Comparison of ENCODE assay signal across 16 cellular contexts in the genomic region with DNA sequence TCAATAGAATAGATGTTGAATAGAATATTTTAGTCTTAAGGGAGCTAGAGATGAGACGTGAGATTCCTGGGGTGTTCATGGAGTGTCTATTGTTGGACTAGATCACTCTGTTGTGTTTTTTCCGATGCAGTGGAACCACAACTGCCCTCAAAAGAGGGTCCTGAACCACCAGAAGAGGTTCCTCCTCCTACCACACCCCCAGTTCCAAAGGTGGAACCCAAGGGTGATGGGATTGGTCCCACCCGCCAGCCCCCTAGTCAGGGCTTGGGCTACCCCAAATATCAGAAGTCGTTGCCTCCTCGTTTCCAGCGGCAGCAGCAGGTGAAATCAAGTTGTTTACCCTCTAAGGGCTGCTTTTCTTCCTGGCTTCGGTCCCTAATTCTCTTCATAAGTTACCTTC. TPM values are rescaled to one million over a fixed set of nuclear protein-coding genes. Genes with fewer than 3 reads are reported as not detected.
DNase-seq lines count a peak whose midpoint lies in the region; ATAC-seq, FAIRE-seq and TF ChIP-seq lines count a peak whose summit lies in the region.
"Had no signal": no experiment of that assay in that cellular context is flagged by ENCODE, and none has a peak within 500 bp of the region (broad histone marks: within the 10 kb centered on the region; RNA-seq: fewer than 3 reads in every experiment).

No MANE protein-coding gene starts in this region.

- TF ChIP-seq CTCF in K562 (IDR thresholded peaks at IDR 0.05 in 2 of 3, conservative IDR thresholded peaks at IDR 0.05 in 1 of 3; ENCODE audit: insufficient read depth in 2 of 3, low read depth in 1 of 3, low read length in 3 of 3) (no peak), type B pancreatic cell (conservative IDR thresholded peaks at IDR 0.05) (no peak), upper lobe of left lung (IDR thresholded peaks at IDR 0.05) (no peak)

- no peaks in the 10 kb centered on the region for H3K27me3 Mint-ChIP-seq in activated T-cell treated with anti-CD3 and anti-CD28 coated beads, Interleukin-2, amount 50 U/mL, for 24 hours
- no peaks in the 10 kb centered on the region for H3K27me3 Mint-ChIP-seq in IgD-negative memory B cell
- H3K27me3 Mint-ChIP-seq in type B pancreatic cell, result no peaks in the 10 kb centered on the region
- H3K27me3 Mint-ChIP-seq: CD8-positive, alpha-beta memory T cell had no signal

- intact Hi-C loops in K562 (cut with micrococcal nuclease), result no loop called here

- CTCF ChIA-PET in K562 (lab: Yijun Ruan, JAX; ENCODE audit: low intra/inter-chr PET ratio), result no interaction called here

- POLR2A ChIA-PET in K562 (lab: Yijun Ruan, JAX), result interaction anchor here (0.6 to 14.8 kb wide), 5 partner anchors 3 to 63 kb away, joined by 3 to 274 read pairs (median 8); partner anchors contain the start of genes C6orf47 and PRRC2A

- 92% methylated on average over 7 of the region's 7 CpGs for WGBS in K562 (ENCODE audit: insufficient coverage, low coverage, missing lambda C conversion rate)
- WGBS in upper lobe of left lung, 2 donors, result 88 to 93% methylated on average over 7 of the region's 7 CpGs

- H3K4me1 Mint-ChIP-seq in activated T-cell treated with anti-CD3 and anti-CD28 coated beads, Interleukin-2, amount 50 U/mL, for 24 hours (ENCODE audit: low read depth), result peaks cover 12% of the 10 kb centered on the region
- H3K4me1 Mint-ChIP-seq in IgD-negative memory B cell (peaks cover 0 to 2% (median 0%) of the 10 kb centered on the region in 3 donors), type B pancreatic cell (ENCODE audit: unreplicated experiment) (peaks cover 5% of the 10 kb centered on the region)

- FAIRE-seq in K562 (lab: Jason Lieb, UNC), result no peak

- no peak overlapping the region for H3K9ac ChIP-seq in K562 (ENCODE audit: insufficient read depth in 1 of 2, low read depth in 2 of 2, low read length in 2 of 2)
- H3K9ac ChIP-seq: BLaER1 had no signal

- H3K36me3 Mint-ChIP-seq in activated T-cell treated with anti-CD3 and anti-CD28 coated beads, Interleukin-2, amount 50 U/mL, for 24 hours (ENCODE audit: low read depth), result peaks cover 100% of the 10 kb centered on the region
- H3K36me3 Mint-ChIP-seq in IgD-negative memory B cell, result peaks cover 4% of the 10 kb centered on the region
- peaks cover 38% of the 10 kb centered on the region for H3K36me3 Mint-ChIP-seq in type B pancreatic cell

- peaks cover 14% of the 10 kb centered on the region for H4K20me1 ChIP-seq in K562 (replicated peaks; ENCODE audit: control insufficient read depth, insufficient read depth, low read length)

- peak overlapping the region; percentile 41 for H3K27ac Mint-ChIP-seq in activated T-cell treated with anti-CD3 and anti-CD28 coated beads, Interleukin-2, amount 50 U/mL, for 24 hours
- H3K27ac Mint-ChIP-seq in IgD-negative memory B cell (peak overlapping the region in 2 of 3 donors; percentile 76 to 79), type B pancreatic cell (no peak overlapping the region)

- no peak for ATAC-seq in K562
- no peak for ATAC-seq in GM18519 (IDR thresholded peaks at IDR 0.05; ENCODE audit: low FRiP score, unreplicated experiment)
- no peak for ATAC-seq in upper lobe of left lung (ENCODE audit: low FRiP score in 2 of 2)

- H2AFZ ChIP-seq in K562 (ENCODE audit: low read depth, low read length), result no peak overlapping the region

- H3K27ac ChIP-seq in K562 (ENCODE audit: extremely low read depth, low read depth, low read length), result no peak overlapping the region
- H3K27ac ChIP-seq in upper lobe of left lung, result no peak overlapping the region
- H3K27ac ChIP-seq: BLaER1, HL-60 had no signal

- H3K36me3 ChIP-seq in K562 (ENCODE audit: control insufficient read depth, insufficient read depth, low read length) (peaks cover 100% of the 10 kb centered on the region), upper lobe of left lung (peaks cover 71 to 100% (median 100%) of the 10 kb centered on the region in 4 donors)

- H3K27me3 ChIP-seq in K562 (ENCODE audit: control insufficient read depth in 2 of 2, insufficient read depth in 2 of 2, low read length in 2 of 2) (no peaks in the 10 kb centered on the region), upper lobe of left lung (no peaks in the 10 kb centered on the region)
- H3K27me3 ChIP-seq: BLaER1 had no signal

- no peak for DNase-seq in activated T-cell treated with anti-CD3 and anti-CD28 coated beads, Interleukin-2, amount 50 U/mL, for 24 hours
- no peak for DNase-seq in activated T-cell treated with anti-CD3 and anti-CD28 coated beads, Interleukin-2, amount 50 U/mL, for 48 hours
- DNase-seq in K562 (ENCODE audit: extremely low read depth in 1 of 4, low spot score in 3 of 4), result no peak
- DNase-seq in type B pancreatic cell (ENCODE audit: extremely low spot score, unreplicated experiment), result no peak
- DNase-seq in upper lobe of left lung, result no peak
- DNase-seq: 8988T; AML-193; Caco-2; CD8-positive, alpha-beta memory T cell; DND-41; GDM1 had no signal

- TF ChIP-seq EP300 in K562 (IDR thresholded peaks at IDR 0.05; ENCODE audit: low read length) (no peak), upper lobe of left lung (IDR thresholded peaks at IDR 0.05) (no peak)

- no peak overlapping the region for H3K4me3 Mint-ChIP-seq in activated T-cell treated with anti-CD3 and anti-CD28 coated beads, Interleukin-2, amount 50 U/mL, for 24 hours
- H3K4me3 Mint-ChIP-seq in IgD-negative memory B cell, result no peak overlapping the region
- peak overlapping the region; percentile 10 for H3K4me3 Mint-ChIP-seq in type B pancreatic cell
- H3K4me3 Mint-ChIP-seq: CD8-positive, alpha-beta memory T cell had no signal

- H3K4me1 ChIP-seq in K562 (replicated peaks in 1 of 2; ENCODE audit: control insufficient read depth in 2 of 2, insufficient read depth in 2 of 2, low read length in 2 of 2) (peaks cover 0 to 25% of the 10 kb centered on the region in 2 experiments; a peak in 1 of 5 replicates), upper lobe of left lung (no peaks in the 10 kb centered on the region)
- H3K4me1 ChIP-seq: BLaER1, Caco-2 had no signal

- no peak overlapping the region for H3K4me2 ChIP-seq in K562 (ENCODE audit: insufficient read depth, low read length)
- H3K4me2 ChIP-seq: BLaER1 had no signal

- H3K79me2 ChIP-seq in K562 (ENCODE audit: control insufficient read depth, insufficient read depth, low read length), result peaks cover 46% of the 10 kb centered on the region

- no peaks in the 10 kb centered on the region for H3K9me3 Mint-ChIP-seq in activated T-cell treated with anti-CD3 and anti-CD28 coated beads, Interleukin-2, amount 50 U/mL, for 24 hours
- H3K9me3 Mint-ChIP-seq in IgD-negative memory B cell, result no peaks in the 10 kb centered on the region
- H3K9me3 Mint-ChIP-seq in type B pancreatic cell, result no peaks in the 10 kb centered on the region
- H3K9me3 Mint-ChIP-seq: CD8-positive, alpha-beta memory T cell had no signal

- no TSS peak for BruUV-seq in K562 (replicated peaks; lab: Mats Ljungman, UMichigan)

- H3K9me3 ChIP-seq in K562 (replicated peaks; ENCODE audit: control insufficient read depth, insufficient read depth, low read depth, low read length) (no peaks in the 10 kb centered on the region), upper lobe of left lung (no peaks in the 10 kb centered on the region)
- H3K9me3 ChIP-seq: BLaER1, Caco-2 had no signal

- TF ChIP-seq RAD21 in K562 (CRISPR knock-in tag; conservative IDR thresholded peaks at IDR 0.05 in 1 of 2, IDR thresholded peaks at IDR 0.05 in 1 of 2), result no peak

- in situ Hi-C loops in K562 (cut with MboI), result no loop called here

- H3K4me3 ChIP-seq in K562 (no peak overlapping the region), upper lobe of left lung (no peak overlapping the region)
- H3K4me3 ChIP-seq: BLaER1 had no signal

- H3K9me1 ChIP-seq in K562 (ENCODE audit: control insufficient read depth, insufficient read depth, low read length), result peaks cover under 1% of the 10 kb centered on the region

- TF ChIP-seq POLR2A in K562 (conservative IDR thresholded peaks at IDR 0.05), result no peak
- no peak for TF ChIP-seq POLR2A in upper lobe of left lung (IDR thresholded peaks at IDR 0.05)

RNA-seq across cellular contexts. Expression of gene PRRC2A, which starts 8.5 kb away (rescaled TPM):
- 14.3 TPM for polyA plus RNA-seq in IgD-negative memory B cell
- total RNA-seq in K562 (2011; cell fraction: chromatin; rRNA removed; ENCODE audit: low replicate concordance), result 801 and 1,251 TPM in 2 replicates
- 435 and 502 TPM in 2 replicates for total RNA-seq in K562 (2011; cell fraction: nucleolus; rRNA removed)
- total RNA-seq in K562 (2011; cell fraction: nucleoplasm; rRNA removed), result 531 and 634 TPM in 2 replicates
- total RNA-seq in K562 (2014; rRNA removed), result 72.6 and 94.0 TPM in 2 replicates
- 36.7 and 43.2 TPM in 2 replicates for total RNA-seq in K562 (2014; rRNA removed; fragmentation: Illumina TruSeq; extraction: Trizol)
- 63.0 and 75.6 TPM in 2 replicates for total RNA-seq in K562 (2015; rRNA removed; fragmentation: Illumina TruSeq; extraction: Trizol)
- total RNA-seq in K562 (2021), result 295 and 332 TPM in 2 replicates
- polyA plus RNA-seq in K562 (2011; rRNA removed), result 44.0 and 113 TPM in 2 replicates
- 59.9 and 99.7 TPM in 2 replicates for polyA plus RNA-seq in K562 (2011; cell fraction: cytosol; rRNA removed)
- polyA plus RNA-seq in K562 (2011; cell fraction: nucleus; rRNA removed), result 306 and 358 TPM in 2 replicates
- 196 and 297 TPM in 2 replicates for polyA plus RNA-seq in K562 (2012)
- polyA plus RNA-seq in K562 (2014; fragmentation: Illumina TruSeq; extraction: Trizol), result 170 and 205 TPM in 2 replicates
- polyA plus RNA-seq in K562 (2014; fragmentation: Nextera tagmentation; extraction: Ambion mirVana), result 1 to 10 TPM; 1.0 to 1.7 TPM
- 114 and 118 TPM in 2 replicates for polyA plus RNA-seq in K562 (2014; rRNA removed)
- 28.8 and 32.1 TPM in 2 replicates for polyA minus RNA-seq in K562 (2011; rRNA and poly(A)+ RNA removed)
- 109 and 149 TPM in 2 replicates for polyA minus RNA-seq in K562 (2011; cell fraction: cytosol; rRNA and poly(A)+ RNA removed)
- polyA minus RNA-seq in K562 (2011; cell fraction: nucleus; rRNA and poly(A)+ RNA removed), result 109 and 131 TPM in 2 replicates
- total RNA-seq in type B pancreatic cell (ENCODE audit: low replicate concordance), result 151 and 235 TPM in 2 replicates
- 100 to 1,000 TPM in 4 of 6 donors, 10 to 100 TPM in 2; 80.1 to 154 (median 125) TPM for total RNA-seq in upper lobe of left lung

RNA-seq across cellular contexts. Expression of gene AIF1, which starts 14.0 kb away (rescaled TPM):
- polyA plus RNA-seq in IgD-negative memory B cell (5.6 TPM), K562 (2011; rRNA removed) (10.8 and 15.6 TPM in 2 replicates), K562 (2014; fragmentation: Illumina TruSeq; extraction: Trizol) (19.9 and 21.2 TPM in 2 replicates), K562 (2014; fragmentation: Nextera tagmentation; extraction: Ambion mirVana) (10 to 100 TPM; 31.2 to 33.4 TPM), K562 (2014; rRNA removed) (18.9 and 23.5 TPM in 2 replicates)
- 1.2 and 2.1 TPM in 2 replicates for total RNA-seq in K562 (2011; cell fraction: chromatin; rRNA removed; ENCODE audit: low replicate concordance)
- 0.79 and 1.5 TPM in 2 replicates for total RNA-seq in K562 (2011; cell fraction: nucleolus; rRNA removed)
- 0.92 and 1.2 TPM in 2 replicates for total RNA-seq in K562 (2011; cell fraction: nucleoplasm; rRNA removed)
- total RNA-seq in K562 (2014; rRNA removed) (11.9 and 17.2 TPM in 2 replicates), K562 (2014; rRNA removed; fragmentation: Illumina TruSeq; extraction: Trizol) (19.4 and 22.7 TPM in 2 replicates), K562 (2015; rRNA removed; fragmentation: Illumina TruSeq; extraction: Trizol) (27.6 and 29.3 TPM in 2 replicates), K562 (2021) (9.2 and 9.4 TPM in 2 replicates), type B pancreatic cell (ENCODE audit: low replicate concordance) (0.59 and 3.8 TPM in 2 replicates), upper lobe of left lung (100 to 1,000 TPM in 1 of 6 donors, 10 to 100 TPM in 5; 18.5 to 106 (median 79.7) TPM)
- polyA plus RNA-seq in K562 (2011; cell fraction: cytosol; rRNA removed), result 4.6 and 12.9 TPM in 2 replicates
- 4.4 and 8.5 TPM in 2 replicates for polyA plus RNA-seq in K562 (2011; cell fraction: nucleus; rRNA removed)
- polyA plus RNA-seq in K562 (2012), result 16.9 and 18.8 TPM in 2 replicates
- 6.0 and 11.1 TPM in 2 replicates for polyA minus RNA-seq in K562 (2011; rRNA and poly(A)+ RNA removed)
- polyA minus RNA-seq in K562 (2011; cell fraction: cytosol; rRNA and poly(A)+ RNA removed), result 5.0 and 5.7 TPM in 2 replicates
- 1.1 and 3.7 TPM in 2 replicates for polyA minus RNA-seq in K562 (2011; cell fraction: nucleus; rRNA and poly(A)+ RNA removed)
- total RNA-seq: H4 had no signal

RNA-seq across cellular contexts. Expression of gene BAG6, which starts 23.4 kb away (rescaled TPM):
- polyA plus RNA-seq in IgD-negative memory B cell (30.9 TPM), K562 (2011; rRNA removed) (86.1 and 202 TPM in 2 replicates), K562 (2014; fragmentation: Illumina TruSeq; extraction: Trizol) (304 and 355 TPM in 2 replicates), K562 (2014; fragmentation: Nextera tagmentation; extraction: Ambion mirVana) (10 to 100 TPM; 41.9 to 54.1 TPM), K562 (2014; rRNA removed) (225 and 263 TPM in 2 replicates)
- total RNA-seq in K562 (2011; cell fraction: chromatin; rRNA removed; ENCODE audit: low replicate concordance), result 312 and 626 TPM in 2 replicates
- total RNA-seq in K562 (2011; cell fraction: nucleolus; rRNA removed), result 393 and 458 TPM in 2 replicates
- 245 and 292 TPM in 2 replicates for total RNA-seq in K562 (2011; cell fraction: nucleoplasm; rRNA removed)
- total RNA-seq in K562 (2014; rRNA removed) (246 and 295 TPM in 2 replicates), K562 (2014; rRNA removed; fragmentation: Illumina TruSeq; extraction: Trizol) (100 and 105 TPM in 2 replicates), K562 (2015; rRNA removed; fragmentation: Illumina TruSeq; extraction: Trizol) (124 and 125 TPM in 2 replicates), K562 (2021) (422 and 484 TPM in 2 replicates), type B pancreatic cell (ENCODE audit: low replicate concordance) (334 and 378 TPM in 2 replicates), upper lobe of left lung (100 to 1,000 TPM; 190 to 421 (median 294) TPM)
- 117 and 176 TPM in 2 replicates for polyA plus RNA-seq in K562 (2011; cell fraction: cytosol; rRNA removed)
- polyA plus RNA-seq in K562 (2011; cell fraction: nucleus; rRNA removed), result 486 and 557 TPM in 2 replicates
- 430 and 470 TPM in 2 replicates for polyA plus RNA-seq in K562 (2012)
- 113 and 169 TPM in 2 replicates for polyA minus RNA-seq in K562 (2011; rRNA and poly(A)+ RNA removed)
- 230 and 353 TPM in 2 replicates for polyA minus RNA-seq in K562 (2011; cell fraction: cytosol; rRNA and poly(A)+ RNA removed)
- polyA minus RNA-seq in K562 (2011; cell fraction: nucleus; rRNA and poly(A)+ RNA removed), result 128 and 162 TPM in 2 replicates

RNA-seq across cellular contexts. Expression of gene APOM, which starts 26.7 kb away (rescaled TPM):
- 8.5 TPM for polyA plus RNA-seq in IgD-negative memory B cell
- 6.6 and 7.8 TPM in 2 replicates for total RNA-seq in K562 (2011; cell fraction: chromatin; rRNA removed; ENCODE audit: low replicate concordance)
- 5.1 and 5.3 TPM in 2 replicates for total RNA-seq in K562 (2011; cell fraction: nucleolus; rRNA removed)
- 9.8 and 10.1 TPM in 2 replicates for total RNA-seq in K562 (2011; cell fraction: nucleoplasm; rRNA removed)
- 5.7 and 6.6 TPM in 2 replicates for total RNA-seq in K562 (2014; rRNA removed)
- 10.4 and 10.8 TPM in 2 replicates for total RNA-seq in K562 (2014; rRNA removed; fragmentation: Illumina TruSeq; extraction: Trizol)
- total RNA-seq in K562 (2015; rRNA removed; fragmentation: Illumina TruSeq; extraction: Trizol), result 6.6 and 7.1 TPM in 2 replicates
- total RNA-seq in K562 (2021), result 9.7 and 10.1 TPM in 2 replicates
- 7.7 and 8.6 TPM in 2 replicates for polyA plus RNA-seq in K562 (2011; rRNA removed)
- polyA plus RNA-seq in K562 (2011; cell fraction: cytosol; rRNA removed), result 10.2 and 18.1 TPM in 2 replicates
- polyA plus RNA-seq in K562 (2011; cell fraction: nucleus; rRNA removed), result 13.8 and 20.1 TPM in 2 replicates
- polyA plus RNA-seq in K562 (2012), result 11.4 and 16.2 TPM in 2 replicates
- 13.1 and 17.4 TPM in 2 replicates for polyA plus RNA-seq in K562 (2014; fragmentation: Illumina TruSeq; extraction: Trizol)
- 10 to 100 TPM; 23.9 to 24.3 TPM for polyA plus RNA-seq in K562 (2014; fragmentation: Nextera tagmentation; extraction: Ambion mirVana)
- polyA plus RNA-seq in K562 (2014; rRNA removed), result 10.1 and 13.5 TPM in 2 replicates
- polyA minus RNA-seq in K562 (2011; rRNA and poly(A)+ RNA removed), result 2.6 and 5.6 TPM in 2 replicates
- 2.2 and 3.5 TPM in 2 replicates for polyA minus RNA-seq in K562 (2011; cell fraction: cytosol; rRNA and poly(A)+ RNA removed)
- 1.6 and 2.3 TPM in 2 replicates for polyA minus RNA-seq in K562 (2011; cell fraction: nucleus; rRNA and poly(A)+ RNA removed)
- 11.2 and 20.9 TPM in 2 replicates for total RNA-seq in type B pancreatic cell (ENCODE audit: low replicate concordance)
- 1 to 10 TPM in 5 of 6 donors, under 1 TPM in 1; 0.89 to 4.3 (median 2.1) TPM for total RNA-seq in upper lobe of left lung

RNA-seq across cellular contexts. Expression of gene C6orf47, which starts 31.6 kb away (rescaled TPM):
- 28.1 TPM for polyA plus RNA-seq in IgD-negative memory B cell
- total RNA-seq in K562 (2011; cell fraction: chromatin; rRNA removed; ENCODE audit: low replicate concordance), result 18.1 and 40.4 TPM in 2 replicates
- total RNA-seq in K562 (2011; cell fraction: nucleolus; rRNA removed), result 34.1 and 39.2 TPM in 2 replicates
- total RNA-seq in K562 (2011; cell fraction: nucleoplasm; rRNA removed), result 28.1 and 30.1 TPM in 2 replicates
- 43.8 and 44.3 TPM in 2 replicates for total RNA-seq in K562 (2014; rRNA removed)
- total RNA-seq in K562 (2014; rRNA removed; fragmentation: Illumina TruSeq; extraction: Trizol), result 24.7 and 24.9 TPM in 2 replicates
- total RNA-seq in K562 (2015; rRNA removed; fragmentation: Illumina TruSeq; extraction: Trizol), result 39.3 and 41.0 TPM in 2 replicates
- 28.0 and 33.2 TPM in 2 replicates for total RNA-seq in K562 (2021)
- polyA plus RNA-seq in K562 (2011; rRNA removed), result 11.0 and 14.6 TPM in 2 replicates
- polyA plus RNA-seq in K562 (2011; cell fraction: cytosol; rRNA removed), result 10.6 and 16.9 TPM in 2 replicates
- polyA plus RNA-seq in K562 (2011; cell fraction: nucleus; rRNA removed), result 7.7 and 10.6 TPM in 2 replicates
- polyA plus RNA-seq in K562 (2012), result 31.5 and 32.4 TPM in 2 replicates
- 27.0 and 33.8 TPM in 2 replicates for polyA plus RNA-seq in K562 (2014; fragmentation: Illumina TruSeq; extraction: Trizol)
- under 1 TPM; 0.14 to 0.27 TPM for polyA plus RNA-seq in K562 (2014; fragmentation: Nextera tagmentation; extraction: Ambion mirVana)
- polyA plus RNA-seq in K562 (2014; rRNA removed), result 38.1 and 38.7 TPM in 2 replicates
- polyA minus RNA-seq in K562 (2011; rRNA and poly(A)+ RNA removed), result 11.3 and 12.1 TPM in 2 replicates
- 8.6 and 11.6 TPM in 2 replicates for polyA minus RNA-seq in K562 (2011; cell fraction: cytosol; rRNA and poly(A)+ RNA removed)
- polyA minus RNA-seq in K562 (2011; cell fraction: nucleus; rRNA and poly(A)+ RNA removed), result 14.7 and 20.5 TPM in 2 replicates
- 22.3 and 28.1 TPM in 2 replicates for total RNA-seq in type B pancreatic cell (ENCODE audit: low replicate concordance)
- total RNA-seq in upper lobe of left lung, result 10 to 100 TPM; 25.0 to 30.1 (median 28.4) TPM
